In the genomic region with DNA sequence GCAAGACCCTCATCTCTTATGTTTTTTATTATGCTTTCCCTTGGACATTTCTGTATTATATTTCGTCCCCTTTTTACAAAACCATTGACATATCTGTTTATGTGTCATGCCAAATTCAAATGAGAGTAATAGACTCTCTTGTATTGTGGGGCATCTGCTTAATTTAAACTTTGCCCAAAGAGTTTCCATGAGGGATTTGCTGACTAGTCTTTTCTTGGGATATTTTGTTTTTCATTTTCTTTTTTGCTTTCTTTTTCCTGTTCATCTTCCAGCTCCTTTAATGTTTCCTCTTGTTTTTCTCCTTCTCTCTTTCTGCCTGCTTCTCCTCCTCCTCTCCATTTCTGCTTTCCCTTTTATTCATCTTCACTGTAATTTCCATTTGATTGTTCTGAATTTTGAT, we compare ENCODE assay signal across 8 cellular contexts.
"Had no signal": no experiment of that assay in that cellular context is flagged by ENCODE, and none has a peak within 500 bp of the region (broad histone marks: within the 10 kb centered on the region; RNA-seq: fewer than 3 reads in every experiment).

No MANE protein-coding gene starts in this region.

- DNase-seq: H9, HCEC 1CT, HFFc6, KG1 had no signal

- H2AFZ ChIP-seq: GM23338 had no signal

- FAIRE-seq: H1, H54 had no signal

- ATAC-seq: GM23338 had no signal

- H3K4me2 ChIP-seq: GM23338 had no signal

- H3K4me3 ChIP-seq: GM23338 had no signal

- H3K27ac ChIP-seq: HL-60 had no signal
